In genomic region chr3:185960518-185961288, GRCh38 we compare ENCODE assay signal across 1 cellular context.
A peak's percentile ranks its signal among the peaks of the same experiment; 100 is the strongest.
TF ChIP-seq lines count a peak whose summit lies in the region.

No MANE protein-coding gene starts in this region.

TF ChIP-seq in HepG2, 621 proteins besides CTCF, POLR2A, EP300 and RAD21 (continued from another document and continues in another):
- TF ChIP-seq RARA (CRISPR knock-in tag; IDR thresholded peaks at IDR 0.05) (peak; percentile 30; the same call in 1 of the 2 replicates), TCF7 (IDR thresholded peaks at IDR 0.05; ENCODE audit: low read depth) (0 out of 2 replicates have a peak, but pooled peaks have one; percentile 6), ATF1 (CRISPR knock-in tag; IDR thresholded peaks at IDR 0.05) (0 out of 2 replicates have a peak, but pooled peaks have one; percentile 52), ZSCAN25 (CRISPR knock-in tag; IDR thresholded peaks at IDR 0.05) (peak; percentile 42; the same call in 1 of the 2 replicates), CEBPB (IDR thresholded peaks at IDR 0.05; ENCODE audit: borderline replicate concordance, low read depth, low read length) (peak; percentile 54; the same call in 1 of the 2 replicates), ZNF607 (CRISPR knock-in tag; IDR thresholded peaks at IDR 0.05; ENCODE audit: borderline replicate concordance) (peak; percentile 42; the same call in 1 of the 2 replicates), PHF21A (CRISPR knock-in tag; IDR thresholded peaks at IDR 0.05) (0 out of 2 replicates have a peak, but pooled peaks have one; percentile 35), ZNF317 (CRISPR knock-in tag; IDR thresholded peaks at IDR 0.05) (no peak), TAF1 (CRISPR knock-in tag; IDR thresholded peaks at IDR 0.05) (peak; percentile 20; the same call in 1 of the 2 replicates), ERF (CRISPR knock-in tag; IDR thresholded peaks at IDR 0.05) (peak; percentile 30; the same call in 1 of the 2 replicates), GATAD1 (CRISPR knock-in tag; IDR thresholded peaks at IDR 0.05) (peak; percentile 34; the same call in 1 of the 2 replicates), HNF4G (IDR thresholded peaks at IDR 0.05; ENCODE audit: borderline replicate concordance, low read depth, low read length) (peak; percentile 88), HNF4G (CRISPR knock-in tag; IDR thresholded peaks at IDR 0.05; ENCODE audit: borderline replicate concordance, low read depth) (0 out of 2 replicates have a peak, but pooled peaks have one; percentile 41), ZSCAN5A (CRISPR knock-in tag; IDR thresholded peaks at IDR 0.05; ENCODE audit: borderline replicate concordance) (peak; percentile 54; the same call in 1 of the 2 replicates), ZKSCAN8 (CRISPR knock-in tag; IDR thresholded peaks at IDR 0.05; ENCODE audit: borderline replicate concordance) (peak; percentile 5; the same call in 1 of the 2 replicates), ZNF878 (CRISPR knock-in tag; IDR thresholded peaks at IDR 0.05) (peak; percentile 49; the same call in 1 of the 2 replicates), ZNF660 (CRISPR knock-in tag; IDR thresholded peaks at IDR 0.05; ENCODE audit: borderline replicate concordance, low read depth) (no peak), NFE2 (CRISPR knock-in tag; IDR thresholded peaks at IDR 0.05) (no peak), ZNF652 (CRISPR knock-in tag; IDR thresholded peaks at IDR 0.05; ENCODE audit: borderline replicate concordance, low read depth) (peak; percentile 31; the same call in 1 of the 2 replicates), TEAD3 (CRISPR knock-in tag; optimal IDR thresholded peaks at IDR 0.05; ENCODE audit: borderline replicate concordance) (peak; percentile 41), SALL1 (CRISPR knock-in tag; IDR thresholded peaks at IDR 0.05) (peak; percentile 43; the same call in 1 of the 2 replicates), ZNF530 (CRISPR knock-in tag; IDR thresholded peaks at IDR 0.05; ENCODE audit: low read depth) (no peak), GPBP1L1 (CRISPR knock-in tag; IDR thresholded peaks at IDR 0.05) (no peak), ZNF510 (CRISPR knock-in tag; IDR thresholded peaks at IDR 0.05; ENCODE audit: low read depth) (0 out of 2 replicates have a peak, but pooled peaks have one; percentile 67), NR2F1 (CRISPR knock-in tag; IDR thresholded peaks at IDR 0.05) (0 out of 4 replicates have a peak, but pooled peaks of 1 of the 2 experiments have one; percentile 11), ZNF644 (CRISPR knock-in tag; IDR thresholded peaks at IDR 0.05; ENCODE audit: low read depth) (peak; percentile 91), POLR2AphosphoS2 (IDR thresholded peaks at IDR 0.05; ENCODE audit: low read depth, low read length) (no peak), HOXA5 (CRISPR knock-in tag; IDR thresholded peaks at IDR 0.05) (peak; percentile 22; the same call in 1 of the 2 replicates), RXRB (CRISPR knock-in tag; IDR thresholded peaks at IDR 0.05; ENCODE audit: borderline replicate concordance) (0 out of 2 replicates have a peak, but pooled peaks have one; percentile 44), ESRRA (CRISPR knock-in tag; IDR thresholded peaks at IDR 0.05; ENCODE audit: low read depth) (0 out of 2 replicates have a peak, but pooled peaks have one; percentile 13), SOX13 (IDR thresholded peaks at IDR 0.05) (no peak), SOX13 (CRISPR knock-in tag; conservative IDR thresholded peaks at IDR 0.05 in 1 of 2, IDR thresholded peaks at IDR 0.05 in 1 of 2) (peak in 1 of 2 experiments; percentile 38; a peak in 1 of 4 replicates), PAXIP1 (CRISPR knock-in tag; conservative IDR thresholded peaks at IDR 0.05) (peak; percentile 82), ZSCAN9 (CRISPR knock-in tag; IDR thresholded peaks at IDR 0.05; ENCODE audit: borderline replicate concordance) (peak; percentile 44; the same call in 1 of the 2 replicates), CBFB (CRISPR knock-in tag; IDR thresholded peaks at IDR 0.05) (no peak), KAT8 (CRISPR knock-in tag; IDR thresholded peaks at IDR 0.05) (peak; percentile 21; the same call in 1 of the 2 replicates), ZNF343 (CRISPR knock-in tag; IDR thresholded peaks at IDR 0.05) (0 out of 2 replicates have a peak, but pooled peaks have one; percentile 42), ZHX2 (IDR thresholded peaks at IDR 0.05; ENCODE audit: low read depth) (0 out of 2 replicates have a peak, but pooled peaks have one; percentile 20), ZHX2 (CRISPR knock-in tag; IDR thresholded peaks at IDR 0.05; ENCODE audit: borderline replicate concordance) (no peak), ZNF619 (CRISPR knock-in tag; IDR thresholded peaks at IDR 0.05) (0 out of 2 replicates have a peak, but pooled peaks have one; percentile 40), ZNF232 (CRISPR knock-in tag; IDR thresholded peaks at IDR 0.05; ENCODE audit: borderline replicate concordance) (peak; percentile 58; the same call in 1 of the 2 replicates), DNMT1 (CRISPR knock-in tag; IDR thresholded peaks at IDR 0.05) (no peak), MYPOP (CRISPR knock-in tag; IDR thresholded peaks at IDR 0.05) (0 out of 2 replicates have a peak, but pooled peaks have one; percentile 31), ZNF383 (CRISPR knock-in tag; IDR thresholded peaks at IDR 0.05; ENCODE audit: borderline replicate concordance) (no peak), ZNF441 (CRISPR knock-in tag; IDR thresholded peaks at IDR 0.05; ENCODE audit: borderline replicate concordance) (peak; percentile 75; the same call in 1 of the 2 replicates), HNF4A (CRISPR knock-in tag; IDR thresholded peaks at IDR 0.05) (peak; percentile 89), ZNF614 (CRISPR knock-in tag; IDR thresholded peaks at IDR 0.05; ENCODE audit: borderline replicate concordance) (peak; percentile 11; the same call in 1 of the 2 replicates), TP53 (CRISPR knock-in tag; conservative IDR thresholded peaks at IDR 0.05) (no peak), ZMAT3 (CRISPR knock-in tag; conservative IDR thresholded peaks at IDR 0.05) (peak; percentile 65; the same call in 1 of the 2 replicates), AHR (CRISPR knock-in tag; IDR thresholded peaks at IDR 0.05) (peak; percentile 35; the same call in 1 of the 2 replicates), ZBTB14 (CRISPR knock-in tag; IDR thresholded peaks at IDR 0.05) (0 out of 2 replicates have a peak, but pooled peaks have one; percentile 24)
